ENCODE assay signal across 1 cellular context in genomic region chr19:40640744-40641143, GRCh38.
TF ChIP-seq lines count a peak whose summit lies in the region.

No MANE protein-coding gene starts in this region.

TF ChIP-seq in GM23338, 12 proteins besides CTCF, POLR2A, EP300 and RAD21 (continued from another document):
- TF ChIP-seq ETS1 (IDR thresholded peaks at IDR 0.05) (no peak), REST (IDR thresholded peaks at IDR 0.05; ENCODE audit: unreplicated experiment) (no peak), EZH2 (IDR thresholded peaks at IDR 0.05; ENCODE audit: low read depth, unreplicated experiment) (no peak), CREB1 (CRISPR knock-in tag; IDR thresholded peaks at IDR 0.05; ENCODE audit: low read depth) (no peak), ZNF462 (CRISPR knock-in tag; IDR thresholded peaks at IDR 0.05) (no peak), EZH2phosphoT487 (IDR thresholded peaks at IDR 0.05; ENCODE audit: unreplicated experiment) (no peak), ZNF331 (CRISPR knock-in tag; IDR thresholded peaks at IDR 0.05; ENCODE audit: low read depth) (no peak), ZNF114 (CRISPR knock-in tag; IDR thresholded peaks at IDR 0.05) (no peak), JUNB (IDR thresholded peaks at IDR 0.05; ENCODE audit: unreplicated experiment) (no peak)
